23 cellular contexts compared by ENCODE assay signal in genomic region chr1:44476891-44477290, GRCh38.
"Had no signal": no experiment of that assay in that cellular context is flagged by ENCODE, and none has a peak within 500 bp of the region (broad histone marks: within the 10 kb centered on the region; RNA-seq: fewer than 3 reads in every experiment).

No MANE protein-coding gene starts in this region.

- H3K27ac ChIP-seq: coronary artery, esophagus muscularis mucosa, foreskin keratinocyte, gastroesophageal sphincter, heart left ventricle, hepatocyte, left lung, lower lobe of right lung had no signal

- H2AFZ ChIP-seq: hepatocyte had no signal

- H3K36me3 ChIP-seq: esophagus muscularis mucosa, gastroesophageal sphincter, heart left ventricle, left lung, lower lobe of right lung had no signal

- H3K79me2 ChIP-seq: hepatocyte had no signal

- ATAC-seq: foreskin keratinocyte; gastroesophageal sphincter; heart left ventricle; left cardiac atrium; left lung; left ventricle myocardium superior; lower lobe of right lung; naive thymus-derived CD4-positive, alpha-beta T cell had no signal

- FAIRE-seq: colon, endothelial cell of umbilical vein, frontal cortex, islet of Langerhans, keratinocyte had no signal

- H3K4me3 Mint-ChIP-seq: naive thymus-derived CD4-positive, alpha-beta T cell had no signal

- H3K4me3 ChIP-seq: coronary artery, dorsolateral prefrontal cortex, esophagus muscularis mucosa, gastroesophageal sphincter, heart left ventricle, hepatocyte, left lung, lower lobe of right lung had no signal

- H3K4me1 ChIP-seq: foreskin keratinocyte, left lung had no signal

- DNase-seq: dermis blood vessel endothelial cell; dorsolateral prefrontal cortex; effector CD4-positive, alpha-beta T cell; effector memory CD4-positive, alpha-beta T cell; foreskin keratinocyte; heart left ventricle; hypothalamus; left cardiac atrium; left lung; left ventricle myocardium superior; lower lobe of right lung; mesendoderm; midbrain; naive thymus-derived CD4-positive, alpha-beta T cell had no signal

- H3K27ac Mint-ChIP-seq: naive thymus-derived CD4-positive, alpha-beta T cell had no signal

- H3K27me3 ChIP-seq: dorsolateral prefrontal cortex, gastroesophageal sphincter, heart left ventricle, hepatocyte, left lung had no signal

- H3K9me3 ChIP-seq: esophagus muscularis mucosa, gastroesophageal sphincter, left lung, lower lobe of right lung had no signal

- H3K4me2 ChIP-seq: hepatocyte had no signal
